14 cellular contexts compared by ENCODE assay signal in the genomic region with DNA sequence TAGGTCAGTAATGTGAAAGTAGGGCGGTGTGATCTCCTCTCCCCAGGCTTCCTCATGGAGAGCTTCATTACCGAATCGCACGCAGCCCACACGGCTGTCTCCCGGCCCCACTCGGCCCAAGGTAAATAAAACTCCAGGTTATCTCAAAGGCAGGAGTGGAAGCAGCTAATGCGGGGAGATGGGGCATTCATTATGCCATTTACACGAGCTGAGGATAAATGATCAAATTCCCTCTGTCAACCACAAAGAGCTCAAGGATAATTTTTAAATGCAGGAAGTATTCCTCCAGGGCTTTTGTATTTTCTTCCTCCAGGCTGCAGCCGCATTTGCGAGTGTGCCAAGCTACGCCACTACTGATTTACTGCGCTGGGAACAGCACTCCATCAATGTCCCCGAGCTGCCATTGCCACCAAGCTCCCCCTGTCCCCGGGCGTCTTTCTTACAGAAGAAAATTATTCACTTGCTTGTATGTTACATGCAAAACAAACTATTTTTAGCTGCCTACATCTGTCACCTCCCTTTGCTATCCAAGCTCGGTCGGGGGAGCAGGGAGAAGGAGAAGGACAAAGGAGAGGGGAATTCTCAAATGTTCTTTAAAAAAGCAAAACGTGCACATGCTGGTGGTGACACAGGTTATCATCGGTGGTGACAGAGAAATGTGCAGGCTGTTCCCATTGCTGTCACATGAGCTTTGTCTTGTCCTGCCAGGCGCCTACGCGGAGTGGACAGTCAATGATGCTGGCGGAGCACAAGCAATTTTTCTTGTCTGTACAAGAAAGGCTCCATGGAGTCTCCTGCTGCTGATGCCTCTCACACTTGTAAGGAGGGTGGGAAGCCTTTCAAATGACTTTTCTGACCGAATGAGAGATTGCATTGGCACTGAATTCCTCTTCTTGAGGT.
DNase-seq lines count a peak whose midpoint lies in the region; ATAC-seq and TF ChIP-seq lines count a peak whose summit lies in the region.
"Had no signal": no experiment of that assay in that cellular context is flagged by ENCODE, and none has a peak within 500 bp of the region (broad histone marks: within the 10 kb centered on the region; RNA-seq: fewer than 3 reads in every experiment).

No MANE protein-coding gene starts in this region.

- peak; percentile 26 for DNase-seq in right atrium auricular region (ENCODE audit: low spot score)
- no peak for DNase-seq in left cardiac atrium
- peak; percentile 77 for DNase-seq in NCI-H187 treated with DMSO at 0.1 percent for 48 hours (lab: John Stamatoyannopoulos, UW)
- peak; percentile 33 for DNase-seq in coronary artery (ENCODE audit: low spot score)
- DNase-seq in NCI-H2029 (lab: John Stamatoyannopoulos, UW): no peak
- DNase-seq: activated CD4-positive, alpha-beta T cell treated with anti-CD3 and anti-CD28 coated beads for 4 hours; HFFc6; NCI-H146; thyroid gland had no signal

- H3K4me3 ChIP-seq in right atrium auricular region (no peak overlapping the region), coronary artery (no peak overlapping the region)
- H3K4me3 ChIP-seq: gastroesophageal sphincter, thyroid gland had no signal

- no peaks in the 10 kb centered on the region for H3K9me3 ChIP-seq in right atrium auricular region
- H3K9me3 ChIP-seq: gastroesophageal sphincter, thyroid gland had no signal

- no peaks in the 10 kb centered on the region for H3K36me3 ChIP-seq in right atrium auricular region
- H3K36me3 ChIP-seq: gastroesophageal sphincter, thyroid gland had no signal

- H3K4me1 ChIP-seq in right atrium auricular region: no peaks in the 10 kb centered on the region
- H3K4me1 ChIP-seq: gastroesophageal sphincter, thyroid gland had no signal

- no peak for TF ChIP-seq CTCF in right atrium auricular region (IDR thresholded peaks at IDR 0.05)
- no peak for TF ChIP-seq CTCF in coronary artery (IDR thresholded peaks at IDR 0.05)

- no peak overlapping the region for H3K27ac ChIP-seq in right atrium auricular region
- H3K27ac ChIP-seq in coronary artery: no peak overlapping the region
- H3K27ac ChIP-seq: C4-2B, gastroesophageal sphincter, RWPE1, thyroid gland had no signal

- intact Hi-C loops in left cardiac atrium (cut with DNase I): no loop called here

- ATAC-seq in left cardiac atrium (no peak), GM19397 (IDR thresholded peaks at IDR 0.05; ENCODE audit: unreplicated experiment) (no peak), HG02678 (IDR thresholded peaks at IDR 0.05; ENCODE audit: unreplicated experiment) (no peak)
- ATAC-seq: gastroesophageal sphincter had no signal

- no peaks in the 10 kb centered on the region for H3K27me3 ChIP-seq in right atrium auricular region
- H3K27me3 ChIP-seq: thyroid gland had no signal

Comparison
In these comparisons a context has a peak if more than half of its experiments do, and no peak if none do; other contexts are left out.
1. DNase-seq: peak in right atrium auricular region (single experiment), NCI-H187 treated with DMSO at 0.1 percent for 48 hours (single experiment) and coronary artery (single experiment); none in left cardiac atrium (single experiment) and NCI-H2029 (single experiment).